Comparison of ENCODE assay signal across 8 cellular contexts in the genomic region with DNA sequence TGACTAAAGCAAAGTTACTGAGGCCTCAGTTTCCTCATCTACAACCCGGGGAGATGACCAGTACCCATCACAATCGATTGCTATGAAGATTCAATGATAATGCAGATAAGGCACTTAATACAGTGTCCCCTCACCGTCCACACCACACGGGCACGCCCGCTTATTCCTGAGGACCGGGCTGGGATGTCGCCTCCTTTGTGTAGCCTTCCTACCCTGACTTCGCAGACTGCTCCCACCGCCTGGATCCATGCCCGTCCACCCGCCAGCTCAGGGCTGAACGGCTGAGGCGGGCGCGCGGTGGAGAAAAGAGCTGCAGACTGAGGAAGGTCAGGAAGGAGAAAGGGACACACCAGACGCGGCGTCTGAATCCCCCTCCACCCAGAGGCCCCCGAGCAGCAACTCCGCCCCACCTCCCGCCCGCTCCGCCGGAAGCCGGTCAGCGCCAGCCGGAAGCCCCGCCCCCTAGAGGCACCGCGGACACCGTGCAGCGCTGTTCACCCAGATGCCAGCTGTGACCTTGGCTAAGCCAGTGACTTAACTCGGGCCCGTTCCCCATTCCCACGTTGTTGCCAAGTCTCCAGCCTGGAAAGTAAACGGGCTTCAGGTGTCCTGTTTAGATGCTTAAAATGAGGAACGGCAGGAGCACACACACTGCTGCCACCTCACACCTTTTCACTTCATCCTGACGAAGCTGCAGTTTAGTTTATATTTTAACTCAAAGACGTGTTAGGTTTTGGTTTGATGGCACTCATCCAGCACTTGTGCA.
A peak's percentile ranks its signal among the peaks of the same experiment; 100 is the strongest.
DNase-seq lines count a peak whose midpoint lies in the region; ATAC-seq, FAIRE-seq and TF ChIP-seq lines count a peak whose summit lies in the region.

Gene KRABD2 (minus strand): TSS at position 403 of the 766 bp plus-strand sequence.

- DNase-seq in CD14-positive monocyte (ENCODE audit: low spot score): peak; percentile 86
- DNase-seq in HTR-8/SVneo (ENCODE audit: insufficient read length, low spot score): peak; percentile 96
- peak; percentile 76 for DNase-seq in NT2/D1 (ENCODE audit: low read depth, low spot score)
- DNase-seq in activated T-cell treated with anti-CD3 and anti-CD28 coated beads for 1 hour (ENCODE audit: low read depth): peak; percentile 85
- peak; percentile 97 for DNase-seq in epidermal melanocyte (ENCODE audit: insufficient read length, low spot score)
- peak; percentile 55 for DNase-seq in middle frontal gyrus (ENCODE audit: extremely low spot score, low spot score)
- peak; percentile 86 to 87 for DNase-seq in stimulated activated CD8-positive, alpha-beta memory T cell treated with anti-CD3 and anti-CD28 coated beads, Interleukin-15, amount 100 ng/mL, for 48 hours (ENCODE audit: low read depth in 2 of 2)

- H3K9me3 Mint-ChIP-seq in CD14-positive monocyte: no peaks in the 10 kb centered on the region

- FAIRE-seq in HTR-8/SVneo (lab: Jason Lieb, UNC): peak; percentile 96

- ATAC-seq in GM19397 (IDR thresholded peaks at IDR 0.05; ENCODE audit: unreplicated experiment): peak; percentile 98

- no peaks in the 10 kb centered on the region for H3K27me3 ChIP-seq in NT2/D1 (ENCODE audit: insufficient read depth, insufficient read length)

- intact Hi-C loops in CD14-positive monocyte (cut with micrococcal nuclease): no loop called here

- H3K27ac Mint-ChIP-seq in CD14-positive monocyte: peak within 1 kb of the TSS; percentile 86 to 94 (median 90)

- no peaks in the 10 kb centered on the region for H3K4me1 ChIP-seq in NT2/D1 (ENCODE audit: insufficient read depth, insufficient read length)

- peak; percentile 80 for TF ChIP-seq CTCF in CD14-positive monocyte (IDR thresholded peaks at IDR 0.05)

- H3K36me3 Mint-ChIP-seq in CD14-positive monocyte: peaks cover 44 to 48% of the 10 kb centered on the region in 2 donors

- peaks cover 53% of the 10 kb centered on the region for H3K36me3 ChIP-seq in NT2/D1 (ENCODE audit: insufficient read depth, insufficient read length, low read length)

- H3K27me3 Mint-ChIP-seq in CD14-positive monocyte (ENCODE audit: low read depth in 3 of 3): peaks cover 0 to 2% (median 0%) of the 10 kb centered on the region in 3 donors

- peaks cover 27% of the 10 kb centered on the region for H3K4me1 Mint-ChIP-seq in CD14-positive monocyte

- H3K4me3 ChIP-seq in NT2/D1 (ENCODE audit: insufficient read length, low read depth): peak within 1 kb of the TSS; percentile 64

- peak within 1 kb of the TSS; percentile 95 for H3K9ac ChIP-seq in NT2/D1 (ENCODE audit: insufficient read length, low read depth)

- H3K9me3 ChIP-seq in NT2/D1 (ENCODE audit: insufficient read depth, low read length): no peaks in the 10 kb centered on the region; the same call in 1 of the 2 replicates

- H3K4me3 Mint-ChIP-seq in CD14-positive monocyte: peak within 1 kb of the TSS; percentile 91 to 92

Comparison
In these comparisons a context has a peak if more than half of its experiments do, and no peak if none do; other contexts are left out.
1. Peak in every context shown above with its lines: DNase-seq, ATAC-seq and H3K4me3 ChIP-seq.